Comparison of ENCODE assay signal across 9 cellular contexts in genomic region chr4:15238720-15239119, GRCh38.
A peak's percentile ranks its signal among the peaks of the same experiment; 100 is the strongest.
DNase-seq lines count a peak whose midpoint lies in the region; ATAC-seq, FAIRE-seq and TF ChIP-seq lines count a peak whose summit lies in the region.
"Had no signal": no experiment of that assay in that cellular context is flagged by ENCODE, and none has a peak within 500 bp of the region (broad histone marks: within the 10 kb centered on the region; RNA-seq: fewer than 3 reads in every experiment).

No MANE protein-coding gene starts in this region.

- CTCF ChIA-PET in endothelial cell of umbilical vein (lab: Charles Lee), result interaction anchor here (0.7 to 1.5 kb wide), 2 partner anchors 158 to 219 kb away, joined by 3 to 5 read pairs; no protein-coding TSS in a partner anchor

- no peak overlapping the region for H3K4me3 Mint-ChIP-seq in activated T-cell treated with anti-CD3 and anti-CD28 coated beads, Interleukin-2, amount 50 U/mL, for 24 hours

- no peak overlapping the region for H3K27ac Mint-ChIP-seq in activated T-cell treated with anti-CD3 and anti-CD28 coated beads, Interleukin-2, amount 50 U/mL, for 24 hours

- H3K4me1 Mint-ChIP-seq in activated T-cell treated with anti-CD3 and anti-CD28 coated beads, Interleukin-2, amount 50 U/mL, for 24 hours (ENCODE audit: low read depth), result peaks cover 14% of the 10 kb centered on the region

- H3K27ac ChIP-seq in RWPE2 (ENCODE audit: poor library complexity, severe bottlenecking), result no peak overlapping the region
- H3K27ac ChIP-seq in endothelial cell of umbilical vein (ENCODE audit: insufficient read depth, low read depth, low read length), result no peak overlapping the region

- no peak overlapping the region for H3K4me2 ChIP-seq in endothelial cell of umbilical vein (ENCODE audit: insufficient read depth, low read length)

- no peaks in the 10 kb centered on the region for H3K27me3 Mint-ChIP-seq in activated T-cell treated with anti-CD3 and anti-CD28 coated beads, Interleukin-2, amount 50 U/mL, for 24 hours

- peak; percentile 35 for DNase-seq in activated T-cell treated with anti-CD3 and anti-CD28 coated beads, Interleukin-2, amount 50 U/mL, for 24 hours
- no peak for DNase-seq in activated T-cell treated with anti-CD3 and anti-CD28 coated beads for 4 hours
- DNase-seq in RWPE2 (ENCODE audit: low spot score), result no peak
- peak; percentile 11 for DNase-seq in endothelial cell of umbilical vein (ENCODE audit: low read depth, low spot score)
- peak; percentile 18 for DNase-seq in midbrain (lab: John Stamatoyannopoulos, UW)
- no peak for DNase-seq in cerebellar nuclear complex (lab: John Stamatoyannopoulos, UW)

- no peak overlapping the region for H3K9ac ChIP-seq in endothelial cell of umbilical vein (replicated peaks; ENCODE audit: extremely low read depth, insufficient read depth, low read length)

- H3K36me3 Mint-ChIP-seq in activated T-cell treated with anti-CD3 and anti-CD28 coated beads, Interleukin-2, amount 50 U/mL, for 24 hours (ENCODE audit: low read depth), result no peaks in the 10 kb centered on the region
- H3K36me3 Mint-ChIP-seq: activated naive CD4-positive, alpha-beta T cell treated with anti-CD3 and anti-CD28 coated beads, Interleukin-2, amount 50 U/mL, for 72 hours had no signal

- H3K27me3 ChIP-seq in RWPE2 (ENCODE audit: insufficient read depth, poor library complexity, severe bottlenecking) (no peaks in the 10 kb centered on the region), endothelial cell of umbilical vein (ENCODE audit: control insufficient read depth in 2 of 2, insufficient read depth in 2 of 2, low read length in 2 of 2) (no peaks in the 10 kb centered on the region)

- H3K79me2 ChIP-seq in endothelial cell of umbilical vein (ENCODE audit: control insufficient read depth, insufficient read depth, low read length), result no peaks in the 10 kb centered on the region

- peak; percentile 70 for TF ChIP-seq CTCF in RWPE2 (IDR thresholded peaks at IDR 0.05; ENCODE audit: poor library complexity, severe bottlenecking)
- TF ChIP-seq CTCF in endothelial cell of umbilical vein (IDR thresholded peaks at IDR 0.05; ENCODE audit: extremely low read depth in 1 of 2, insufficient read depth in 1 of 2, low read depth in 1 of 2, low read length in 2 of 2), result peak; percentile 22 to 26

- H3K36me3 ChIP-seq in RWPE2 (ENCODE audit: low read depth) (no peaks in the 10 kb centered on the region), endothelial cell of umbilical vein (ENCODE audit: control insufficient read depth in 2 of 2, extremely low read depth in 1 of 2, insufficient read depth in 2 of 2, low read length in 2 of 2) (no peaks in the 10 kb centered on the region)

- H3K9me1 ChIP-seq in endothelial cell of umbilical vein (replicated peaks; ENCODE audit: control insufficient read depth, extremely low read depth, insufficient read depth, low read length), result no peaks in the 10 kb centered on the region

- no peaks in the 10 kb centered on the region for H3K9me3 Mint-ChIP-seq in activated T-cell treated with anti-CD3 and anti-CD28 coated beads, Interleukin-2, amount 50 U/mL, for 24 hours
- H3K9me3 Mint-ChIP-seq: activated naive CD4-positive, alpha-beta T cell treated with anti-CD3 and anti-CD28 coated beads, Interleukin-2, amount 50 U/mL, for 72 hours had no signal

- intact Hi-C loops in endothelial cell of umbilical vein (cut with micrococcal nuclease), result loop anchor here (1.0 to 10.0 kb wide), 3 partner anchors 158 to 416 kb away; partner anchors contain the start of gene FBXL5

- FAIRE-seq in endothelial cell of umbilical vein (lab: Jason Lieb, UNC), result no peak

- dilution Hi-C loops in endothelial cell of umbilical vein (cut with MboI; ENCODE audit: extremely low pct_ligation_motif_present, low sequenced_read_pairs), result no loop called here

- no peaks in the 10 kb centered on the region for H3K9me3 ChIP-seq in RWPE2 (ENCODE audit: severe bottlenecking)
- no peaks in the 10 kb centered on the region for H3K9me3 ChIP-seq in endothelial cell of umbilical vein (replicated peaks; ENCODE audit: control insufficient read depth, insufficient read depth, low read length)

- BruUV-seq in endothelial cell of umbilical vein (replicated peaks; lab: Mats Ljungman, UMichigan), result no TSS peak

- H3K4me3 ChIP-seq in RWPE2 (ENCODE audit: severe bottlenecking) (no peak overlapping the region), endothelial cell of umbilical vein (replicated peaks in 1 of 3; ENCODE audit: insufficient read depth in 1 of 3, low read depth in 1 of 3, low read length in 3 of 3) (no peak overlapping the region)

- H3K4me1 ChIP-seq in RWPE2 (ENCODE audit: insufficient read depth, poor library complexity, severe bottlenecking), result peaks cover 11% of the 10 kb centered on the region
- H3K4me1 ChIP-seq in endothelial cell of umbilical vein (ENCODE audit: control insufficient read depth, extremely low read depth, insufficient read depth, low read length), result no peaks in the 10 kb centered on the region

- no peaks in the 10 kb centered on the region for H4K20me1 ChIP-seq in endothelial cell of umbilical vein (replicated peaks; ENCODE audit: control insufficient read depth, extremely low read depth, insufficient read depth, low read length)

- TF ChIP-seq POLR2A in endothelial cell of umbilical vein (IDR thresholded peaks at IDR 0.05; ENCODE audit: low read depth, low read length), result no peak

- ATAC-seq in HG02678 (IDR thresholded peaks at IDR 0.05; ENCODE audit: unreplicated experiment), result peak; percentile 70
- ATAC-seq in RWPE2 (ENCODE audit: low read depth), result peak; percentile 37; the same call in 2 of the 3 replicates
- ATAC-seq in HG02642 (IDR thresholded peaks at IDR 0.05; ENCODE audit: poor library complexity, unreplicated experiment), result no peak

- POLR2A ChIA-PET in endothelial cell of umbilical vein (lab: Charles Lee), result no interaction called here

- H2AFZ ChIP-seq in endothelial cell of umbilical vein (ENCODE audit: low read depth, low read length), result no peak overlapping the region

TF ChIP-seq in endothelial cell of umbilical vein, 7 proteins besides CTCF, POLR2A, EP300 and RAD21:
- TF ChIP-seq MYC (IDR thresholded peaks at IDR 0.05; ENCODE audit: low read depth, low read length), result no peak
- no peak for TF ChIP-seq MAX (IDR thresholded peaks at IDR 0.05; ENCODE audit: insufficient read depth, insufficient read length)
- no peak for TF ChIP-seq GATA2 (IDR thresholded peaks at IDR 0.05; ENCODE audit: insufficient read depth, insufficient read length, low read depth, low read length)
- TF ChIP-seq JUN (IDR thresholded peaks at IDR 0.05; ENCODE audit: borderline replicate concordance, insufficient read depth, insufficient read length, low read depth), result no peak
- TF ChIP-seq EZH2 (IDR thresholded peaks at IDR 0.05; ENCODE audit: borderline replicate concordance, low read depth, low read length, severe bottlenecking), result no peak

Comparison
In these comparisons a context has a peak if more than half of its experiments do, and no peak if none do; other contexts are left out.
1. DNase-seq: peak in activated T-cell treated with anti-CD3 and anti-CD28 coated beads, Interleukin-2, amount 50 U/mL, for 24 hours (single experiment), endothelial cell of umbilical vein (single experiment) and midbrain (single experiment); none in activated T-cell treated with anti-CD3 and anti-CD28 coated beads for 4 hours (single experiment), RWPE2 (single experiment) and cerebellar nuclear complex (0 of 2).